ENCODE assay signal across 1 cellular context in genomic region chr16:30395992-30396560, GRCh38.
TF ChIP-seq lines count a peak whose summit lies in the region.

No MANE protein-coding gene starts in this region.

TF ChIP-seq in GM23338, 12 proteins besides CTCF, POLR2A, EP300 and RAD21 (continued from another document):
- TF ChIP-seq ZNF462 (CRISPR knock-in tag; IDR thresholded peaks at IDR 0.05) (no peak), EZH2phosphoT487 (IDR thresholded peaks at IDR 0.05; ENCODE audit: unreplicated experiment) (no peak), ETS1 (IDR thresholded peaks at IDR 0.05) (no peak), JUNB (IDR thresholded peaks at IDR 0.05; ENCODE audit: unreplicated experiment) (no peak), ZNF114 (CRISPR knock-in tag; IDR thresholded peaks at IDR 0.05) (no peak)
TF ChIP-seq in GM23338: peak in this region for 0.
